Comparison of ENCODE assay signal across 24 cellular contexts in the genomic region with DNA sequence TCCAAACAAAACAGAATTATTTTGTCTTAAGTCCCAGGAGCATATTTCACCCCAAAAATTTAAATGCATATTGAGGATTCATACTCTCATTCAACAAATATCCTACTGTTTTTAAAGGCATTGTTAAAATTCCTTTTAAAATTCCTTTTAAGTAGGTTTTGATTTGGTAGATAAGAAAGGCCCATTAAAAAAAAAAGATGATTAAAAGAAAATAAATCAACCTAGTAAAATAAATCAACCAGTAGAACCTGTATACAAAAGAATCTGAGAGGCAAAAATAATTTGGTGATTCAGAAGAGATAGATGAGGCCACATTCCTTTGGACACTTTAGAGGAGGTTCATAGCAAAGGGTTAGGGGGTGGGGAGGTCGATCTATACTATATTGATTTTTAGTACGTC.
A peak's percentile ranks its signal among the peaks of the same experiment; 100 is the strongest.
DNase-seq lines count a peak whose midpoint lies in the region; ATAC-seq, FAIRE-seq and TF ChIP-seq lines count a peak whose summit lies in the region.
"Had no signal": no experiment of that assay in that cellular context is flagged by ENCODE, and none has a peak within 500 bp of the region (broad histone marks: within the 10 kb centered on the region; RNA-seq: fewer than 3 reads in every experiment).

No MANE protein-coding gene starts in this region.

- TF ChIP-seq CTCF in A549 (IDR thresholded peaks at IDR 0.05) = no peak
- no peak for TF ChIP-seq CTCF in type B pancreatic cell (conservative IDR thresholded peaks at IDR 0.05)

- CTCF ChIA-PET in A549 (lab: Yijun Ruan, JAX) = no interaction called here

- peaks cover 19% of the 10 kb centered on the region for H3K9me3 ChIP-seq in A549
- H3K9me3 ChIP-seq: BE2C, HAP-1 had no signal

- H3K9me3 Mint-ChIP-seq in stimulated activated naive B cell treated with anti-CD40 and anti-IgM and Interleukin-4, amounts not matched to agents 10 μg/mL and 1 μg/mL and 100 μg/mL, for 72 hours = peaks cover 0 to 2% of the 10 kb centered on the region in 2 donors
- H3K9me3 Mint-ChIP-seq in type B pancreatic cell = peaks cover 4% of the 10 kb centered on the region

- DNase-seq in A549 (ENCODE audit: low read depth in 1 of 2, low spot score in 1 of 2) (no peak), ELR (ENCODE audit: low read depth) (peak; percentile 50), HS-27A (ENCODE audit: low read depth) (peak; percentile 67), type B pancreatic cell (ENCODE audit: extremely low spot score, unreplicated experiment) (no peak), GF-D8 (lab: John Stamatoyannopoulos, UW) (no peak)
- DNase-seq in stimulated activated naive B cell treated with anti-CD40 and anti-IgM and Interleukin-4, amounts not matched to agents 10 μg/mL and 1 μg/mL and 100 μg/mL, for 72 hours = no peak
- DNase-seq: BE2C; CD4-positive, CD25-positive, alpha-beta regulatory T cell; DMS79; GDM1; MV-4-11; NCI-H1694; NCI-H2081 treated with DMSO at 0.1 percent for 48 hours; NCI-H2171 treated with DMSO at 0.1 percent for 48 hours; NCI-H524 treated with DMSO at 0.1 percent for 48 hours; NCI-H82 had no signal

- POLR2A ChIA-PET in A549 (lab: Yijun Ruan, JAX) = no interaction called here

- ATAC-seq in A549 (no peak), SK-N-SH treated with all-trans-retinoic acid at 6 μM for 48 hours (no peak; the same call in 2 of the 3 replicates), HG02885 (IDR thresholded peaks at IDR 0.05; ENCODE audit: poor library complexity, unreplicated experiment) (no peak)
- no peak for ATAC-seq in stimulated activated naive B cell treated with anti-CD40 and anti-IgM and Interleukin-4, amounts not matched to agents 10 μg/mL and 1 μg/mL and 100 μg/mL, for 72 hours (replicated peaks)
- ATAC-seq: Right ventricle myocardium inferior had no signal

- WGBS in A549 (ENCODE audit: missing lambda C conversion rate) = 82% methylated on average over 2 of the region's 2 CpGs

- FAIRE-seq in A549 (lab: Jason Lieb, UNC) = peak; percentile 61
- FAIRE-seq: A204.1, HTR-8/SVneo had no signal

- H3K4me1 ChIP-seq in A549 = 0 out of 3 replicates have a peak, but pooled peaks cover 4% of the 10 kb centered on the region
- H3K4me1 ChIP-seq: BE2C, HAP-1 had no signal

- H3K27ac ChIP-seq in A549 = no peak overlapping the region
- H3K27ac ChIP-seq: KMS-11, SK-N-MC had no signal

- H3K27me3 Mint-ChIP-seq in stimulated activated naive B cell treated with anti-CD40 and anti-IgM and Interleukin-4, amounts not matched to agents 10 μg/mL and 1 μg/mL and 100 μg/mL, for 72 hours = peaks cover 2 to 13% of the 10 kb centered on the region in 2 donors
- no peaks in the 10 kb centered on the region for H3K27me3 Mint-ChIP-seq in type B pancreatic cell

- no peak overlapping the region for H3K4me3 Mint-ChIP-seq in stimulated activated naive B cell treated with anti-CD40 and anti-IgM and Interleukin-4, amounts not matched to agents 10 μg/mL and 1 μg/mL and 100 μg/mL, for 72 hours
- no peak overlapping the region for H3K4me3 Mint-ChIP-seq in type B pancreatic cell
- H3K4me3 Mint-ChIP-seq: CD4-positive, CD25-positive, alpha-beta regulatory T cell had no signal

- no peaks in the 10 kb centered on the region for H3K4me1 Mint-ChIP-seq in stimulated activated naive B cell treated with anti-CD40 and anti-IgM and Interleukin-4, amounts not matched to agents 10 μg/mL and 1 μg/mL and 100 μg/mL, for 72 hours
- peaks cover 7% of the 10 kb centered on the region for H3K4me1 Mint-ChIP-seq in type B pancreatic cell (ENCODE audit: unreplicated experiment)
- H3K4me1 Mint-ChIP-seq: CD4-positive, CD25-positive, alpha-beta regulatory T cell had no signal

- no peaks in the 10 kb centered on the region for H3K36me3 Mint-ChIP-seq in stimulated activated naive B cell treated with anti-CD40 and anti-IgM and Interleukin-4, amounts not matched to agents 10 μg/mL and 1 μg/mL and 100 μg/mL, for 72 hours
- H3K36me3 Mint-ChIP-seq in type B pancreatic cell = no peaks in the 10 kb centered on the region
- H3K36me3 Mint-ChIP-seq: CD4-positive, CD25-positive, alpha-beta regulatory T cell had no signal

- no peak for TF ChIP-seq POLR2A in A549 (IDR thresholded peaks at IDR 0.05; ENCODE audit: low read length)

- no peak for TF ChIP-seq EP300 in A549 (IDR thresholded peaks at IDR 0.05)

- H3K27ac Mint-ChIP-seq in stimulated activated naive B cell treated with anti-CD40 and anti-IgM and Interleukin-4, amounts not matched to agents 10 μg/mL and 1 μg/mL and 100 μg/mL, for 72 hours = no peak overlapping the region
- H3K27ac Mint-ChIP-seq in type B pancreatic cell = no peak overlapping the region
- H3K27ac Mint-ChIP-seq: CD4-positive, CD25-positive, alpha-beta regulatory T cell had no signal

- no peak for TF ChIP-seq RAD21 in A549 (conservative IDR thresholded peaks at IDR 0.05 in 1 of 2, IDR thresholded peaks at IDR 0.05 in 1 of 2)

- no peak overlapping the region for H3K4me2 ChIP-seq in A549
- H3K4me2 ChIP-seq: KMS-11 had no signal

- no peak overlapping the region for H3K4me3 ChIP-seq in A549
- H3K4me3 ChIP-seq: HAP-1, SK-N-MC had no signal

TF ChIP-seq in A549, 52 proteins besides CTCF, POLR2A, EP300 and RAD21 (continues in another document):
- TF ChIP-seq SMC3 (IDR thresholded peaks at IDR 0.05) (no peak), CBX8 (IDR thresholded peaks at IDR 0.05) (no peak), POLR2AphosphoS2 (conservative IDR thresholded peaks at IDR 0.05; ENCODE audit: low read length) (no peak), TFCP2L1 (CRISPR knock-in tag; IDR thresholded peaks at IDR 0.05) (no peak), CBX2 (IDR thresholded peaks at IDR 0.05; ENCODE audit: borderline replicate concordance, low read depth) (no peak), HOXB5 (CRISPR knock-in tag; IDR thresholded peaks at IDR 0.05) (no peak), CHD2 (IDR thresholded peaks at IDR 0.05; ENCODE audit: low read length, partially characterized antibody) (no peak), HOXB13 (CRISPR knock-in tag; IDR thresholded peaks at IDR 0.05; ENCODE audit: low read depth) (no peak)
- TF ChIP-seq, protein P1, sequence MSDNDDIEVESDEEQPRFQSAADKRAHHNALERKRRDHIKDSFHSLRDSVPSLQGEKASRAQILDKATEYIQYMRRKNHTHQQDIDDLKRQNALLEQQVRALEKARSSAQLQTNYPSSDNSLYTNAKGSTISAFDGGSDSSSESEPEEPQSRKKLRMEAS (IDR thresholded peaks at IDR 0.05) = no peak

TF ChIP-seq in SK-N-SH treated with all-trans-retinoic acid at 6 μM for 48 hours, 23 proteins besides CTCF, POLR2A, EP300 and RAD21:
- peak; percentile 99 for TF ChIP-seq ISL1 (CRISPR knock-in tag; IDR thresholded peaks at IDR 0.05)
- TF ChIP-seq, protein P2, sequence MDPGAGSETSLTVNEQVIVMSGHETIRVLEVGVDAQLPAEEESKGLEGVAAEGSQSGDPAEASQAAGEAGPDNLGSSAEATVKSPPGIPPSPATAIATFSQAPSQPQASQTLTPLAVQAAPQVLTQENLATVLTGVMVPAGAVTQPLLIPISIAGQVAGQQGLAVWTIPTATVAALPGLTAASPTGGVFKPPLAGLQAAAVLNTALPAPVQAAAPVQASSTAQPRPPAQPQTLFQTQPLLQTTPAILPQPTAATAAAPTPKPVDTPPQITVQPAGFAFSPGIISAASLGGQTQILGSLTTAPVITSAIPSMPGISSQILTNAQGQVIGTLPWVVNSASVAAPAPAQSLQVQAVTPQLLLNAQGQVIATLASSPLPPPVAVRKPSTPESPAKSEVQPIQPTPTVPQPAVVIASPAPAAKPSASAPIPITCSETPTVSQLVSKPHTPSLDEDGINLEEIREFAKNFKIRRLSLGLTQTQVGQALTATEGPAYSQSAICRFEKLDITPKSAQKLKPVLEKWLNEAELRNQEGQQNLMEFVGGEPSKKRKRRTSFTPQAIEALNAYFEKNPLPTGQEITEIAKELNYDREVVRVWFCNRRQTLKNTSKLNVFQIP (CRISPR knock-in tag; IDR thresholded peaks at IDR 0.05; ENCODE audit: borderline replicate concordance, low read depth) = no peak
- TF ChIP-seq, protein P3, sequence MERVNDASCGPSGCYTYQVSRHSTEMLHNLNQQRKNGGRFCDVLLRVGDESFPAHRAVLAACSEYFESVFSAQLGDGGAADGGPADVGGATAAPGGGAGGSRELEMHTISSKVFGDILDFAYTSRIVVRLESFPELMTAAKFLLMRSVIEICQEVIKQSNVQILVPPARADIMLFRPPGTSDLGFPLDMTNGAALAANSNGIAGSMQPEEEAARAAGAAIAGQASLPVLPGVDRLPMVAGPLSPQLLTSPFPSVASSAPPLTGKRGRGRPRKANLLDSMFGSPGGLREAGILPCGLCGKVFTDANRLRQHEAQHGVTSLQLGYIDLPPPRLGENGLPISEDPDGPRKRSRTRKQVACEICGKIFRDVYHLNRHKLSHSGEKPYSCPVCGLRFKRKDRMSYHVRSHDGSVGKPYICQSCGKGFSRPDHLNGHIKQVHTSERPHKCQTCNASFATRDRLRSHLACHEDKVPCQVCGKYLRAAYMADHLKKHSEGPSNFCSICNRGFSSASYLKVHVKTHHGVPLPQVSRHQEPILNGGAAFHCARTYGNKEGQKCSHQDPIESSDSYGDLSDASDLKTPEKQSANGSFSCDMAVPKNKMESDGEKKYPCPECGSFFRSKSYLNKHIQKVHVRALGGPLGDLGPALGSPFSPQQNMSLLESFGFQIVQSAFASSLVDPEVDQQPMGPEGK (CRISPR knock-in tag; IDR thresholded peaks at IDR 0.05; ENCODE audit: borderline replicate concordance) = peak; percentile 42; the same call in 1 of the 2 replicates

Comparison
In these comparisons a context has a peak if more than half of its experiments do, and no peak if none do; other contexts are left out.
1. DNase-seq: peak in ELR (single experiment) and HS-27A (single experiment); none in A549 (0 of 2), stimulated activated naive B cell treated with anti-CD40 and anti-IgM and Interleukin-4, amounts not matched to agents 10 μg/mL and 1 μg/mL and 100 μg/mL, for 72 hours (single experiment), type B pancreatic cell (single experiment) and GF-D8 (single experiment).